Comparison of ENCODE assay signal across 8 cellular contexts in genomic region chr16:87550510-87550961, GRCh38. TPM values are rescaled to one million over a fixed set of nuclear protein-coding genes. Genes with fewer than 3 reads are reported as not detected.
DNase-seq lines count a peak whose midpoint lies in the region; ATAC-seq and TF ChIP-seq lines count a peak whose summit lies in the region.

No MANE protein-coding gene starts in this region.

- H3K27me3 ChIP-seq in OCI-LY1 (ENCODE audit: insufficient read depth, low read length): peaks cover 21% of the 10 kb centered on the region; the same call in 1 of the 2 replicates

- H3K9me3 Mint-ChIP-seq in activated T-helper 2 cell treated with anti-CD3 and anti-CD28 coated beads, Interferon-gamma antibody, Interleukin-2, Interleukin-4, amounts not matched to agents 10 μg/mL and 5 μg/mL and 100 μg/mL, durations not matched to agents 14 hours and 24 hours and 36 hours: no peaks in the 10 kb centered on the region

- H3K4me2 ChIP-seq in OCI-LY1 (ENCODE audit: low read length): no peak overlapping the region

- H3K36me3 Mint-ChIP-seq in activated T-helper 2 cell treated with anti-CD3 and anti-CD28 coated beads, Interferon-gamma antibody, Interleukin-2, Interleukin-4, amounts not matched to agents 10 μg/mL and 5 μg/mL and 100 μg/mL, durations not matched to agents 14 hours and 24 hours and 36 hours (ENCODE audit: low read depth): no peaks in the 10 kb centered on the region

- H3K27ac ChIP-seq in OCI-LY1 (ENCODE audit: low read depth, low read length, poor library complexity, severe bottlenecking): no peak overlapping the region

- H2AFZ ChIP-seq in OCI-LY1 (ENCODE audit: low read length): no peak overlapping the region

- no peak overlapping the region for H3K4me3 Mint-ChIP-seq in activated T-helper 2 cell treated with anti-CD3 and anti-CD28 coated beads, Interferon-gamma antibody, Interleukin-2, Interleukin-4, amounts not matched to agents 10 μg/mL and 5 μg/mL and 100 μg/mL, durations not matched to agents 14 hours and 24 hours and 36 hours (ENCODE audit: low read depth)

- H3K9me3 ChIP-seq in OCI-LY1 (ENCODE audit: low read length): no peaks in the 10 kb centered on the region

- peaks cover 11% of the 10 kb centered on the region for H3K27me3 Mint-ChIP-seq in activated T-helper 2 cell treated with anti-CD3 and anti-CD28 coated beads, Interferon-gamma antibody, Interleukin-2, Interleukin-4, amounts not matched to agents 10 μg/mL and 5 μg/mL and 100 μg/mL, durations not matched to agents 14 hours and 24 hours and 36 hours (ENCODE audit: low read depth)

- peaks cover 4% of the 10 kb centered on the region for H3K4me1 Mint-ChIP-seq in activated T-helper 2 cell treated with anti-CD3 and anti-CD28 coated beads, Interferon-gamma antibody, Interleukin-2, Interleukin-4, amounts not matched to agents 10 μg/mL and 5 μg/mL and 100 μg/mL, durations not matched to agents 14 hours and 24 hours and 36 hours (ENCODE audit: low read depth)

- no peaks in the 10 kb centered on the region for H3K9me2 ChIP-seq in OCI-LY1 (ENCODE audit: low read depth, low read length)

- H3K9ac ChIP-seq in OCI-LY1 (ENCODE audit: low read length): no peak overlapping the region

- DNase-seq in D341Med (ENCODE audit: low spot score) (peak; percentile 85), glomerular visceral epithelial cell (ENCODE audit: extremely low spot score) (peak; percentile 26), NCI-H446 treated with DMSO at 0.1 percent for 48 hours (lab: John Stamatoyannopoulos, UW) (no peak), KG1 (lab: John Stamatoyannopoulos, UW) (no peak)
- peak; percentile 32 for DNase-seq in activated T-helper 2 cell treated with anti-CD3 and anti-CD28 coated beads, Interferon-gamma antibody, Interleukin-2, Interleukin-4, amounts not matched to agents 10 μg/mL and 5 μg/mL and 100 μg/mL, durations not matched to agents 14 hours and 24 hours and 36 hours (ENCODE audit: low spot score)
- DNase-seq in stimulated activated CD4-positive, alpha-beta T cell treated with anti-CD3 and anti-CD28 coated beads, Interleukin-12 subunit alpha, Interleukin-12 subunit beta, amount 100 ng/mL, for 48 hours (ENCODE audit: low read depth in 2 of 3, low spot score in 1 of 3): peak; percentile 21 to 66 (median 47)

- TF ChIP-seq CTCF in OCI-LY1 (IDR thresholded peaks at IDR 0.05; ENCODE audit: low read length): peak; percentile 89

- H3K79me2 ChIP-seq in OCI-LY1 (ENCODE audit: insufficient read depth, low read length): no peaks in the 10 kb centered on the region

- intact Hi-C loops in activated T-helper 2 cell treated with anti-CD3 and anti-CD28 coated beads, Interferon-gamma antibody, Interleukin-2, Interleukin-4, amounts not matched to agents 10 μg/mL and 5 μg/mL and 100 μg/mL, durations not matched to agents 14 hours and 24 hours and 36 hours (cut with micrococcal nuclease): loop anchor here (5.0 kb wide), 1 partner anchor 87 kb away; no protein-coding TSS in a partner anchor

- no peak for ATAC-seq in HG02623 (IDR thresholded peaks at IDR 0.05; ENCODE audit: unreplicated experiment)

- H3K4me3 ChIP-seq in OCI-LY1 (ENCODE audit: low read depth, low read length, poor library complexity, severe bottlenecking): no peak overlapping the region

- no peaks in the 10 kb centered on the region for H4K20me1 ChIP-seq in OCI-LY1 (ENCODE audit: insufficient read depth, low read length)

- no peaks in the 10 kb centered on the region for H3K4me1 ChIP-seq in OCI-LY1 (ENCODE audit: insufficient read depth, low read length, severe bottlenecking)

- no peak overlapping the region for H3K27ac Mint-ChIP-seq in activated T-helper 2 cell treated with anti-CD3 and anti-CD28 coated beads, Interferon-gamma antibody, Interleukin-2, Interleukin-4, amounts not matched to agents 10 μg/mL and 5 μg/mL and 100 μg/mL, durations not matched to agents 14 hours and 24 hours and 36 hours

- H3F3A ChIP-seq in OCI-LY1 (ENCODE audit: insufficient read depth, low read length): no peaks in the 10 kb centered on the region

- H3K36me3 ChIP-seq in OCI-LY1 (ENCODE audit: insufficient read depth, low read length): no peaks in the 10 kb centered on the region; the same call in 1 of the 2 replicates

RNA-seq across cellular contexts. Expression of gene JPH3, which starts 51.8 kb away (rescaled TPM):
- total RNA-seq in activated T-helper 2 cell treated with anti-CD3 and anti-CD28 coated beads, Interferon-gamma antibody, Interleukin-2, Interleukin-4, amounts not matched to agents 10 μg/mL and 5 μg/mL and 100 μg/mL, durations not matched to agents 14 hours and 24 hours and 36 hours: 0.11 and 0.16 TPM in 2 replicates

RNA-seq across cellular contexts. Expression of gene ZCCHC14, which starts 57.7 kb away (rescaled TPM):
- 7.4 and 8.0 TPM in 2 replicates for total RNA-seq in activated T-helper 2 cell treated with anti-CD3 and anti-CD28 coated beads, Interferon-gamma antibody, Interleukin-2, Interleukin-4, amounts not matched to agents 10 μg/mL and 5 μg/mL and 100 μg/mL, durations not matched to agents 14 hours and 24 hours and 36 hours

Comparison
In these comparisons a context has a peak if more than half of its experiments do, and no peak if none do; other contexts are left out.
1. DNase-seq: peak in D341Med (single experiment), activated T-helper 2 cell treated with anti-CD3 and anti-CD28 coated beads, Interferon-gamma antibody, Interleukin-2, Interleukin-4, amounts not matched to agents 10 μg/mL and 5 μg/mL and 100 μg/mL, durations not matched to agents 14 hours and 24 hours and 36 hours (single experiment), glomerular visceral epithelial cell (single experiment) and stimulated activated CD4-positive, alpha-beta T cell treated with anti-CD3 and anti-CD28 coated beads, Interleukin-12 subunit alpha, Interleukin-12 subunit beta, amount 100 ng/mL, for 48 hours (3 of 3); none in NCI-H446 treated with DMSO at 0.1 percent for 48 hours (single experiment) and KG1 (single experiment).